8 cellular contexts compared by ENCODE assay signal in genomic region chr3:185983495-185984141, GRCh38. TPM values are rescaled to one million over a fixed set of nuclear protein-coding genes. Genes with fewer than 3 reads are reported as not detected.
DNase-seq lines count a peak whose midpoint lies in the region; ATAC-seq and TF ChIP-seq lines count a peak whose summit lies in the region.

No MANE protein-coding gene starts in this region.

- TF ChIP-seq CTCF in LNCAP (IDR thresholded peaks at IDR 0.05) = peak; percentile 80
- peak; percentile 87 for TF ChIP-seq CTCF in RWPE2 (IDR thresholded peaks at IDR 0.05; ENCODE audit: poor library complexity, severe bottlenecking)
- peak; percentile 75 to 93 (median 90) for TF ChIP-seq CTCF in gastroesophageal sphincter (IDR thresholded peaks at IDR 0.05)
- TF ChIP-seq CTCF in vagina (IDR thresholded peaks at IDR 0.05) = peak; percentile 90

- ATAC-seq in RWPE2 (ENCODE audit: low read depth) (peak; percentile 82), gastroesophageal sphincter (peak; percentile 85), GM18861 (IDR thresholded peaks at IDR 0.05; ENCODE audit: unreplicated experiment) (no peak)

- in situ Hi-C loops in G401 (cut with HindIII; ENCODE audit: low sequenced_read_pairs) = no loop called here

- TF ChIP-seq POLR2A in gastroesophageal sphincter (IDR thresholded peaks at IDR 0.05) (no peak), vagina (IDR thresholded peaks at IDR 0.05) (no peak)

- WGBS in gastroesophageal sphincter (ENCODE audit: low coverage in 1 of 2), 2 donors = 0 to 7% methylated on average over 1 to 9 of the region's 23 CpGs

- intact Hi-C loops in vagina (cut with DNase I) = loop anchor here (10.0 kb wide), 1 partner anchor 291 kb away; no protein-coding TSS in a partner anchor

- H3K4me1 ChIP-seq in RWPE2 (ENCODE audit: insufficient read depth, poor library complexity, severe bottlenecking) (no peaks in the 10 kb centered on the region), gastroesophageal sphincter (peaks cover 0 to 14% (median 5%) of the 10 kb centered on the region in 3 donors), vagina (no peaks in the 10 kb centered on the region)

- no peak for TF ChIP-seq EP300 in gastroesophageal sphincter (IDR thresholded peaks at IDR 0.05)

- H3K9me3 ChIP-seq in RWPE2 (ENCODE audit: severe bottlenecking) (no peaks in the 10 kb centered on the region), gastroesophageal sphincter (no peaks in the 10 kb centered on the region), vagina (no peaks in the 10 kb centered on the region)

- no peaks in the 10 kb centered on the region for H3K36me3 ChIP-seq in RWPE2 (ENCODE audit: low read depth)
- H3K36me3 ChIP-seq in gastroesophageal sphincter = no peaks in the 10 kb centered on the region
- H3K36me3 ChIP-seq in vagina = no peaks in the 10 kb centered on the region

- peak; percentile 87 for DNase-seq in G401 (ENCODE audit: low spot score)
- DNase-seq in RWPE2 (ENCODE audit: low spot score) = no peak
- DNase-seq in activated effector memory CD4-positive, alpha-beta T cell treated with Interleukin-2 at 50 U/mL for 16 hours = peak; percentile 16
- DNase-seq in occipital lobe (lab: John Stamatoyannopoulos, UW) = peak; percentile 61
- no peak for DNase-seq in vagina (ENCODE audit: extremely low spot score in 2 of 2)

- H3K27me3 ChIP-seq in RWPE2 (ENCODE audit: insufficient read depth, poor library complexity, severe bottlenecking) (no peaks in the 10 kb centered on the region), gastroesophageal sphincter (peaks cover 10% of the 10 kb centered on the region), vagina (no peaks in the 10 kb centered on the region)

- H3K4me3 ChIP-seq in RWPE2 (ENCODE audit: severe bottlenecking) = no peak overlapping the region
- no peak overlapping the region for H3K4me3 ChIP-seq in gastroesophageal sphincter
- no peak overlapping the region for H3K4me3 ChIP-seq in vagina

- no peak overlapping the region for H3K27ac ChIP-seq in RWPE2 (ENCODE audit: poor library complexity, severe bottlenecking)
- H3K27ac ChIP-seq in gastroesophageal sphincter = no peak overlapping the region
- H3K27ac ChIP-seq in vagina = no peak overlapping the region

RNA-seq across cellular contexts. Expression of gene TRA2B, which starts 45.8 kb away (rescaled TPM):
- 176 and 232 TPM in 2 replicates for total RNA-seq in G401 (2014; rRNA removed; shearing (Covaris generic))
- total RNA-seq in gastroesophageal sphincter = 100 to 1,000 TPM in 3 of 4 donors, 10 to 100 TPM in 1; 87.1 to 181 (median 129) TPM
- total RNA-seq in occipital lobe = 174 TPM
- 145 TPM for total RNA-seq in vagina

Comparison
In these comparisons a context has a peak if more than half of its experiments do, and no peak if none do; other contexts are left out.
1. DNase-seq: peak in G401 (single experiment), activated effector memory CD4-positive, alpha-beta T cell treated with Interleukin-2 at 50 U/mL for 16 hours (single experiment) and occipital lobe (single experiment); none in RWPE2 (single experiment) and vagina (0 of 2).
2. Peak in every context shown above with its lines, with median percentiles within 50 percentile points of each other: CTCF ChIP-seq.